ENCODE assay signal across 1 cellular context in genomic region chrX:129984196-129984962, GRCh38.
TF ChIP-seq lines count a peak whose summit lies in the region.

No MANE protein-coding gene starts in this region.

TF ChIP-seq in K562, 482 proteins besides CTCF, POLR2A, EP300 and RAD21 (continued from another document):
- TF ChIP-seq MBD1 (CRISPR knock-in tag; IDR thresholded peaks at IDR 0.05) (no peak), YY1 (IDR thresholded peaks at IDR 0.05; ENCODE audit: borderline replicate concordance in 1 of 3, control insufficient read depth in 1 of 3, extremely low read depth in 1 of 3, insufficient read depth in 3 of 3, insufficient read length in 1 of 3, insufficient replicate concordance in 2 of 3, low read depth in 1 of 3, low read length in 2 of 3) (peak in 1 of 3 experiments; percentile 22)
TF ChIP-seq in K562: peak in this region for 23.
